ENCODE assay signal across 7 cellular contexts in the genomic region with DNA sequence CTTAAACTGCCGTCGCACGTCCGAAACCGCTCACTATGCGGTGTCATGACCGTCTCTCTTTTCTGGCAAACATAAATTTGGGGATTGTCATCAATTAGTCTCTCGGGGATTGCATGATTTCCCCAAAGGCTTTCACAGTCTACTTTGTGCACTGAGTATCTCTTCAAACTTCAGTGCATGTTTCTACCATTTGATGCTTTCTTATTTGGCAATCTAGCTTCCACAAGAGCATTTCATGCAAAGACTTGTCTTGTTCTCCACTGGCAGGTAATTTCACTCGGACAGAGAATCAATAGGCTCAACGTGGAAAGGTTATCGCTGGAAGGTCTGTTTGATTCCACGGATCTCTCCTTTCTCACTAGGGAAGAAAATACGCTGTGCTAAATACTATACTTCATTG. TPM values are rescaled to one million over a fixed set of nuclear protein-coding genes. Genes with fewer than 3 reads are reported as not detected.
"Had no signal": no experiment of that assay in that cellular context is flagged by ENCODE, and none has a peak within 500 bp of the region (broad histone marks: within the 10 kb centered on the region; RNA-seq: fewer than 3 reads in every experiment).

No MANE protein-coding gene starts in this region.

RNA-seq across cellular contexts. Expression of a gene that starts 0.8 kb away (rescaled TPM):
- total RNA-seq: GM23248, GM23338, H1, H4, H7, H9, HFFc6 had no signal

RNA-seq across cellular contexts. Expression of a gene that starts 5.5 kb away (rescaled TPM):
- total RNA-seq: GM23248, GM23338, H1, H4, H7, H9, HFFc6 had no signal

RNA-seq across cellular contexts. Expression of a gene that starts 10.3 kb away (rescaled TPM):
- total RNA-seq: GM23248, GM23338, H1, H4, H7, H9, HFFc6 had no signal

RNA-seq across cellular contexts. Expression of a gene that starts 15.0 kb away (rescaled TPM):
- total RNA-seq: GM23248, GM23338, H1, H4, H7, H9, HFFc6 had no signal

RNA-seq across cellular contexts. Expression of a gene that starts 19.8 kb away (rescaled TPM):
- total RNA-seq: GM23248, GM23338, H1, H4, H7, H9, HFFc6 had no signal
